ENCODE assay signal across 15 cellular contexts in the genomic region with DNA sequence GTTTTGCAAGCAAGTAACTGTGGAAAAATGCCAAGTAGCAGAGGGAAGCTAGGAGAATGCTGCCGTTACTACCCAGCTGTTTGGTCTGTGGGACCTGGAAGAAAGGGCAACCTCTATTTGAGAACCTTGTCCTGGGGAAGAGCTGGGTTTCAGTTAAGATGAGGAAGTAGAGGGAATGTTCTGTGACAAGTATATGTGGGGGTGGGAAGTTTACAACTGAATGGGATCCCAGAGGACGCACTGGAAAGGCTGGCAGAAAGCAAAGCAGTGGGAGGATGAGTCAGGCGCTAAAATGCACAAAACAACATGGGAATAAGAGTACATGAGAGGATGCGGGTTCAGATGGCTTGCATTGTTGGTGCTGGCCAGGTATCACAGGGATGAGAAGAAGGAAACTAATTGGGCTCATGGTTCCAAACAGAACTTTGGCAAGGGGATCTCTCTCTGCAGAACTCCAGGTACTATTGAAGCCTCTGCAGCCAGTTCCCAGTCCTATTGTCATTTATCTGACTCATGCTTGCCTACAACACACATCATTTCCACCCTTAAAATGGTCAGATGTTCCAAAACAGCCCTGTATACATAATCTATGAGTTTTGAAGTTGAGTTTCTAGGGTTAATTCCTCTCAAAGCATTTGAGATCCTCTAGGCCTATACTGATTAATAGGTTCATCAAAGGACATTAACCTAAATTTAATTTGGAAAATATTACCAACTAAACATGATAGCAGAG.
DNase-seq lines count a peak whose midpoint lies in the region; ATAC-seq, FAIRE-seq and TF ChIP-seq lines count a peak whose summit lies in the region.
"Had no signal": no experiment of that assay in that cellular context is flagged by ENCODE, and none has a peak within 500 bp of the region (broad histone marks: within the 10 kb centered on the region; RNA-seq: fewer than 3 reads in every experiment).

No MANE protein-coding gene starts in this region.

- peaks cover 0 to 2% of the 10 kb centered on the region in 2 donors for H3K9me3 Mint-ChIP-seq in stimulated activated naive CD8-positive, alpha-beta T cell treated with anti-CD3 and anti-CD28 coated beads, Interleukin-15, amount 100 ng/mL, for 72 hours

- H3K27me3 ChIP-seq in right atrium auricular region (no peaks in the 10 kb centered on the region), K562 (ENCODE audit: control insufficient read depth in 2 of 2, insufficient read depth in 2 of 2, low read length in 2 of 2) (peaks cover 0 to 16% of the 10 kb centered on the region in 2 experiments; a peak in 3 of 5 replicates)

- no peak for TF ChIP-seq POLR2A in K562 (conservative IDR thresholded peaks at IDR 0.05)

- TF ChIP-seq EP300 in K562 (IDR thresholded peaks at IDR 0.05; ENCODE audit: low read length) = no peak

- H3K9me1 ChIP-seq in K562 (ENCODE audit: control insufficient read depth, insufficient read depth, low read length) = no peaks in the 10 kb centered on the region

- CTCF ChIA-PET in K562 (lab: Yijun Ruan, JAX; ENCODE audit: low intra/inter-chr PET ratio) = no interaction called here

- H3K27ac Mint-ChIP-seq in stimulated activated naive CD8-positive, alpha-beta T cell treated with anti-CD3 and anti-CD28 coated beads, Interleukin-15, amount 100 ng/mL, for 72 hours = no peak overlapping the region

- no peak overlapping the region for H3K9ac ChIP-seq in K562 (ENCODE audit: insufficient read depth in 1 of 2, low read depth in 2 of 2, low read length in 2 of 2)

- H2AFZ ChIP-seq in K562 (ENCODE audit: low read depth, low read length) = no peak overlapping the region

- H3K4me2 ChIP-seq in K562 (ENCODE audit: insufficient read depth, low read length) = no peak overlapping the region
- H3K4me2 ChIP-seq: A549 had no signal

- no peaks in the 10 kb centered on the region for H3K27me3 Mint-ChIP-seq in stimulated activated naive CD8-positive, alpha-beta T cell treated with anti-CD3 and anti-CD28 coated beads, Interleukin-15, amount 100 ng/mL, for 72 hours

- H3K4me3 ChIP-seq in right atrium auricular region (no peak overlapping the region), K562 (no peak overlapping the region)
- H3K4me3 ChIP-seq: A549, skin epidermis had no signal

- no peaks in the 10 kb centered on the region for H4K20me1 ChIP-seq in K562 (replicated peaks; ENCODE audit: control insufficient read depth, insufficient read depth, low read length)

- H3K4me1 Mint-ChIP-seq in stimulated activated naive CD8-positive, alpha-beta T cell treated with anti-CD3 and anti-CD28 coated beads, Interleukin-15, amount 100 ng/mL, for 72 hours = no peaks in the 10 kb centered on the region

- no peaks in the 10 kb centered on the region for H3K9me3 ChIP-seq in right atrium auricular region
- no peaks in the 10 kb centered on the region for H3K9me3 ChIP-seq in K562 (replicated peaks; ENCODE audit: control insufficient read depth, insufficient read depth, low read depth, low read length)
- H3K9me3 ChIP-seq: A549 had no signal

- FAIRE-seq in K562 (lab: Jason Lieb, UNC) = no peak
- FAIRE-seq: A549, GM12892 had no signal

- BruUV-seq in K562 (replicated peaks; lab: Mats Ljungman, UMichigan) = no TSS peak

- H3K4me1 ChIP-seq in right atrium auricular region = peaks cover 0 to 54% of the 10 kb centered on the region in 2 donors
- H3K4me1 ChIP-seq in K562 (replicated peaks in 1 of 2; ENCODE audit: control insufficient read depth in 2 of 2, insufficient read depth in 2 of 2, low read length in 2 of 2) = no peaks in the 10 kb centered on the region
- H3K4me1 ChIP-seq: A549 had no signal

- H3K79me2 ChIP-seq in K562 (ENCODE audit: control insufficient read depth, insufficient read depth, low read length) = no peaks in the 10 kb centered on the region

- H3K36me3 ChIP-seq in right atrium auricular region (no peaks in the 10 kb centered on the region), K562 (ENCODE audit: control insufficient read depth, insufficient read depth, low read length) (no peaks in the 10 kb centered on the region)

- no peak for DNase-seq in Right ventricle myocardium inferior (ENCODE audit: missing footprints)
- no peak for DNase-seq in right atrium auricular region (ENCODE audit: low spot score)
- DNase-seq in K562 (ENCODE audit: extremely low read depth in 1 of 4, low spot score in 3 of 4) = no peak
- DNase-seq in iris pigment epithelial cell (ENCODE audit: low read depth) = peak; percentile 18
- peak; percentile 20 for DNase-seq in superior temporal gyrus (ENCODE audit: extremely low spot score)
- no peak for DNase-seq in cerebellar nuclear complex (lab: John Stamatoyannopoulos, UW)
- DNase-seq in stimulated activated naive CD8-positive, alpha-beta T cell treated with anti-CD3 and anti-CD28 coated beads, Interleukin-15, amount 100 ng/mL, for 72 hours = no peak
- DNase-seq in NCI-H1694 (lab: John Stamatoyannopoulos, UW) = no peak
- DNase-seq: activated CD8-positive, alpha-beta memory T cell treated with anti-CD3 and anti-CD28 coated beads, Interleukin-2, amount 50 U/mL, for 4 hours; DMS53; MM.1S; NCI-H446 treated with DMSO at 0.1 percent for 48 hours had no signal

- H3K27ac ChIP-seq in right atrium auricular region (no peak overlapping the region), K562 (ENCODE audit: extremely low read depth, low read depth, low read length) (no peak overlapping the region)
- H3K27ac ChIP-seq: A549 had no signal

- intact Hi-C loops in Right ventricle myocardium inferior (cut with DNase I) = loop anchor here (10.0 kb wide), 1 partner anchor 89 kb away; a partner anchor contains a TSS
- intact Hi-C loops in K562 (cut with micrococcal nuclease) = loop anchor here (5.0 kb wide), 1 partner anchor 91 kb away; no protein-coding TSS in a partner anchor

- TF ChIP-seq RAD21 in K562 (CRISPR knock-in tag; conservative IDR thresholded peaks at IDR 0.05 in 1 of 2, IDR thresholded peaks at IDR 0.05 in 1 of 2) = no peak

- 5% methylated on average over 4 of the region's 4 CpGs for WGBS in K562 (ENCODE audit: insufficient coverage, low coverage, missing lambda C conversion rate)

- peak; percentile 42 for ATAC-seq in Right ventricle myocardium inferior
- ATAC-seq in K562 = no peak
- ATAC-seq in stimulated activated naive CD8-positive, alpha-beta T cell treated with anti-CD3 and anti-CD28 coated beads, Interleukin-15, amount 100 ng/mL, for 72 hours = no peak
- ATAC-seq: A549 had no signal

- TF ChIP-seq CTCF in right atrium auricular region (IDR thresholded peaks at IDR 0.05) = no peak
- no peak for TF ChIP-seq CTCF in K562 (IDR thresholded peaks at IDR 0.05 in 2 of 3, conservative IDR thresholded peaks at IDR 0.05 in 1 of 3; ENCODE audit: insufficient read depth in 2 of 3, low read depth in 1 of 3, low read length in 3 of 3)

- in situ Hi-C loops in K562 (cut with MboI) = no loop called here

- POLR2A ChIA-PET in K562 (lab: Yijun Ruan, JAX) = no interaction called here

- no peak overlapping the region for H3K4me3 Mint-ChIP-seq in stimulated activated naive CD8-positive, alpha-beta T cell treated with anti-CD3 and anti-CD28 coated beads, Interleukin-15, amount 100 ng/mL, for 72 hours

TF ChIP-seq in K562, 482 proteins besides CTCF, POLR2A, EP300 and RAD21:
- TF ChIP-seq EGR1 (conservative IDR thresholded peaks at IDR 0.05) (peak; percentile 26; the same call in 1 of the 2 replicates), HNRNPLL (IDR thresholded peaks at IDR 0.05; ENCODE audit: low read depth, low read length, poor library complexity, severe bottlenecking) (no peak)

Comparison
In these comparisons a context has a peak if more than half of its experiments do, and no peak if none do; other contexts are left out.
1. DNase-seq: peak in iris pigment epithelial cell (single experiment) and superior temporal gyrus (single experiment); none in Right ventricle myocardium inferior (single experiment), right atrium auricular region (single experiment), K562 (0 of 4), cerebellar nuclear complex (0 of 2), stimulated activated naive CD8-positive, alpha-beta T cell treated with anti-CD3 and anti-CD28 coated beads, Interleukin-15, amount 100 ng/mL, for 72 hours (0 of 2) and NCI-H1694 (single experiment).